1 cellular context compared by ENCODE assay signal in genomic region chr4:47669946-47670345, GRCh38.
TF ChIP-seq lines count a peak whose summit lies in the region.

No MANE protein-coding gene starts in this region.

TF ChIP-seq in IMR-90, 13 proteins besides CTCF, POLR2A, EP300 and RAD21 (continued from another document):
- TF ChIP-seq ELK1 (IDR thresholded peaks at IDR 0.05; ENCODE audit: borderline replicate concordance, low read depth, low read length) (no peak), CHD1 (IDR thresholded peaks at IDR 0.05; ENCODE audit: low read depth, low read length) (no peak)
